Comparison of ENCODE assay signal across 8 cellular contexts in genomic region chr6:47242483-47243386, GRCh38.
DNase-seq lines count a peak whose midpoint lies in the region; ATAC-seq, FAIRE-seq and TF ChIP-seq lines count a peak whose summit lies in the region.

No MANE protein-coding gene starts in this region.

- H4K5ac ChIP-seq in H1 (ENCODE audit: insufficient read length, low read depth, low read length), result no peak overlapping the region

- peak; percentile 86 for DNase-seq in BE2C
- peak; percentile 66 for DNase-seq in GM19238 (ENCODE audit: insufficient read length, low spot score)
- peak; percentile 44 to 55 for DNase-seq in NCI-H526 (lab: John Stamatoyannopoulos, UW)
- peak; percentile 19 to 37 for DNase-seq in activated CD8-positive, alpha-beta memory T cell treated with anti-CD3 and anti-CD28 coated beads for 1 hour (ENCODE audit: extremely low read depth in 1 of 2, low read depth in 1 of 2)
- DNase-seq in H1 (ENCODE audit: low read depth in 1 of 2, low spot score in 2 of 2), result peak in 1 of 2 experiments; percentile 19
- DNase-seq in mucosa of descending colon, result peak; percentile 92 to 93 (median 93)
- DNase-seq in stimulated activated CD8-positive, alpha-beta memory T cell treated with anti-CD3 and anti-CD28 coated beads, Interleukin-7, amount 100 ng/mL, for 1 hour (ENCODE audit: low read depth in 2 of 2), result peak; percentile 13 to 25

- H3K36me3 ChIP-seq in BE2C, result no peaks in the 10 kb centered on the region
- peaks cover 0 to 5% (median 1%) of the 10 kb centered on the region in 4 experiments; a peak in 2 of 8 replicates for H3K36me3 ChIP-seq in H1 (ENCODE audit: control insufficient read depth in 2 of 4, insufficient read depth in 4 of 4, low read length in 3 of 4)
- H3K36me3 ChIP-seq in mucosa of descending colon (ENCODE audit: low read depth), result no peaks in the 10 kb centered on the region

- TF ChIP-seq POLR2A in H1 (IDR thresholded peaks at IDR 0.05; ENCODE audit: control extremely low read depth in 1 of 2, low read depth in 2 of 2, low read length in 2 of 2), result no peak

- FAIRE-seq in H1 (lab: Jason Lieb, UNC), result no peak

- no peak overlapping the region for H3K4me2 ChIP-seq in H1 (ENCODE audit: insufficient read depth in 1 of 2, low read depth in 2 of 2, low read length in 2 of 2)

- no peaks in the 10 kb centered on the region for H3K27me3 ChIP-seq in BE2C
- no peaks in the 10 kb centered on the region for H3K27me3 ChIP-seq in H1 (replicated peaks in 1 of 4; ENCODE audit: control insufficient read depth in 3 of 4, extremely low read depth in 1 of 4, insufficient read depth in 3 of 4, low read length in 3 of 4)

- H2AFZ ChIP-seq in H1 (ENCODE audit: low read length), result no peak overlapping the region

- no peak overlapping the region for H2BK15ac ChIP-seq in H1 (ENCODE audit: low read length)

- no peaks in the 10 kb centered on the region for H3K9me3 ChIP-seq in BE2C
- H3K9me3 ChIP-seq in H1 (ENCODE audit: insufficient read depth in 2 of 2, low read depth in 1 of 2, low read length in 1 of 2), result no peaks in the 10 kb centered on the region
- H3K9me3 ChIP-seq in mucosa of descending colon, result no peaks in the 10 kb centered on the region

- no peak overlapping the region; the same call in 1 of the 2 replicates for H4K8ac ChIP-seq in H1 (ENCODE audit: extremely low read depth, insufficient read depth, low read length)

- no peak overlapping the region for H3K4ac ChIP-seq in H1 (replicated peaks; ENCODE audit: insufficient read length, low read depth, low read length)

- no peak overlapping the region for H2BK120ac ChIP-seq in H1 (replicated peaks; ENCODE audit: low read depth, low read length)

- no peak for TF ChIP-seq EP300 in H1 (IDR thresholded peaks at IDR 0.05; ENCODE audit: borderline replicate concordance in 1 of 2, low read depth in 2 of 2, low read length in 2 of 2)

- no peaks in the 10 kb centered on the region; the same call in 1 of the 2 replicates for H3K79me1 ChIP-seq in H1 (ENCODE audit: low read depth, low read length)

- no peak overlapping the region for H2BK20ac ChIP-seq in H1 (ENCODE audit: low read length)

- no peak overlapping the region for H2AK5ac ChIP-seq in H1 (ENCODE audit: low read depth, low read length)

- TF ChIP-seq CTCF in BE2C (IDR thresholded peaks at IDR 0.05; ENCODE audit: low read depth, low read length), result no peak
- TF ChIP-seq CTCF in H1 (IDR thresholded peaks at IDR 0.05; ENCODE audit: control extremely low read depth in 1 of 3, insufficient read depth in 1 of 3, low read depth in 1 of 3, low read length in 3 of 3), result no peak
- no peak for TF ChIP-seq CTCF in mucosa of descending colon (IDR thresholded peaks at IDR 0.05)

- peak overlapping the region; percentile 9; the same call in 1 of the 2 replicates for H3K27ac ChIP-seq in H1 (ENCODE audit: low read depth, low read length)

- POLR2A ChIA-PET in H1 (lab: Charles Lee; ENCODE audit: partially characterized antibody), result interaction anchor here (0.8 to 1.7 kb wide), 4 partner anchors 9 to 46 kb away, joined by 3 to 5 read pairs (median 4); no protein-coding TSS in a partner anchor

- intact Hi-C loops in mucosa of descending colon (cut with DNase I, micrococcal nuclease), result no loop called here

- no peak overlapping the region for H3K4me3 ChIP-seq in BE2C (ENCODE audit: low read depth, low read length)
- H3K4me3 ChIP-seq in H1 (ENCODE audit: extremely low read depth in 1 of 4, insufficient read depth in 2 of 4, low read depth in 3 of 4, low read length in 4 of 4), result no peak overlapping the region
- H3K4me3 ChIP-seq in mucosa of descending colon, result no peak overlapping the region

- peaks cover 0 to 35% of the 10 kb centered on the region in 2 experiments; a peak in 2 of 4 replicates for H3K79me2 ChIP-seq in H1 (ENCODE audit: control insufficient read depth in 1 of 2, insufficient read depth in 2 of 2, low read length in 2 of 2)

- H3K14ac ChIP-seq in H1 (ENCODE audit: insufficient read length), result no peak overlapping the region

- no peak for TF ChIP-seq RAD21 in H1 (IDR thresholded peaks at IDR 0.05 in 1 of 2, conservative IDR thresholded peaks at IDR 0.05 in 1 of 2; ENCODE audit: low read depth in 2 of 2, low read length in 2 of 2)

- 87% methylated on average over 14 of the region's 14 CpGs; no CpG with 5 or more reads in 1 of the 2 experiments for WGBS in H1 (ENCODE audit: extremely low coverage in 1 of 2, insufficient coverage in 1 of 2, insufficient read length in 1 of 2, insufficient replicate concordance in 2 of 2, low coverage in 1 of 2, low lambda C conversion rate in 2 of 2, missing lambda C conversion rate in 1 of 2), 2 experiments

- H2BK12ac ChIP-seq in H1 (ENCODE audit: low read depth, low read length), result no peak overlapping the region

- H3K9ac ChIP-seq in H1 (replicated peaks in 1 of 4; ENCODE audit: extremely low read depth in 1 of 4, low read depth in 3 of 4, low read length in 3 of 4), result no peak overlapping the region

- H3K4me1 ChIP-seq in BE2C, result peaks cover 66% of the 10 kb centered on the region
- peaks cover 0 to 7% (median 3%) of the 10 kb centered on the region in 4 experiments; a peak in 2 of 7 replicates for H3K4me1 ChIP-seq in H1 (replicated peaks in 1 of 4; ENCODE audit: control insufficient read depth in 3 of 4, insufficient read depth in 4 of 4, low read length in 3 of 4)
- peaks cover 19% of the 10 kb centered on the region for H3K4me1 ChIP-seq in mucosa of descending colon (ENCODE audit: low read depth)

- H3K23ac ChIP-seq in H1 (ENCODE audit: insufficient read length), result no peak overlapping the region

- no peaks in the 10 kb centered on the region for H3K23me2 ChIP-seq in H1 (ENCODE audit: low read depth, low read length)

- no peak overlapping the region for H3K18ac ChIP-seq in H1 (ENCODE audit: extremely low read depth, low read length)

- CTCF ChIA-PET in H1 (lab: Charles Lee; ENCODE audit: partially characterized antibody), result interaction anchor here (0.7 to 1.7 kb wide), 2 partner anchors 9 to 160 kb away, joined by 3 to 5 read pairs; no protein-coding TSS in a partner anchor

- no peak overlapping the region for H3K56ac ChIP-seq in H1 (replicated peaks; ENCODE audit: insufficient read length, low read depth, low read length)

- H4K20me1 ChIP-seq in H1 (replicated peaks in 1 of 2; ENCODE audit: control insufficient read depth in 1 of 2, insufficient read depth in 2 of 2, low read length in 2 of 2), result no peaks in the 10 kb centered on the region

- no peak overlapping the region for H4K91ac ChIP-seq in H1 (replicated peaks; ENCODE audit: insufficient read length, low read length)

- ATAC-seq in HG03280 (IDR thresholded peaks at IDR 0.05; ENCODE audit: unreplicated experiment), result peak; percentile 98
- peak; percentile 98 for ATAC-seq in mucosa of descending colon

- no peak overlapping the region for H2BK5ac ChIP-seq in H1 (ENCODE audit: low read depth, low read length)

TF ChIP-seq in H1, 55 proteins besides CTCF, POLR2A, EP300 and RAD21:
- no peak for TF ChIP-seq YY1 (IDR thresholded peaks at IDR 0.05; ENCODE audit: low read depth, low read length)
- TF ChIP-seq CHD1 (IDR thresholded peaks at IDR 0.05; ENCODE audit: low read depth, low read length), result no peak
- TF ChIP-seq HDAC6 (IDR thresholded peaks at IDR 0.05; ENCODE audit: low read depth, low read length), result no peak
- TF ChIP-seq NRF1 (IDR thresholded peaks at IDR 0.05; ENCODE audit: low read depth, low read length), result no peak
- TF ChIP-seq ATF2 (IDR thresholded peaks at IDR 0.05; ENCODE audit: low read length), result no peak
- no peak for TF ChIP-seq E2F6 (IDR thresholded peaks at IDR 0.05)
- TF ChIP-seq BACH1 (IDR thresholded peaks at IDR 0.05; ENCODE audit: low read length), result no peak
- no peak for TF ChIP-seq SIX5 (IDR thresholded peaks at IDR 0.05; ENCODE audit: low read depth, low read length)
- no peak for TF ChIP-seq CBX5 (IDR thresholded peaks at IDR 0.05; ENCODE audit: low read depth, low read length)
- no peak for TF ChIP-seq ZNF274 (IDR thresholded peaks at IDR 0.05; ENCODE audit: borderline replicate concordance, extremely low read depth, low read length)
- no peak for TF ChIP-seq ASH2L (IDR thresholded peaks at IDR 0.05; ENCODE audit: low read length)
- TF ChIP-seq CEBPB (IDR thresholded peaks at IDR 0.05; ENCODE audit: low read depth, low read length), result no peak
- TF ChIP-seq MAFK (IDR thresholded peaks at IDR 0.05; ENCODE audit: low read depth, low read length), result no peak
- TF ChIP-seq HDAC2 (IDR thresholded peaks at IDR 0.05; ENCODE audit: borderline replicate concordance in 1 of 2, low read depth in 2 of 2, low read length in 2 of 2), result no peak
- no peak for TF ChIP-seq RFX5 (IDR thresholded peaks at IDR 0.05; ENCODE audit: borderline replicate concordance, low read depth, low read length)
